ENCODE assay signal across 27 cellular contexts in the genomic region with DNA sequence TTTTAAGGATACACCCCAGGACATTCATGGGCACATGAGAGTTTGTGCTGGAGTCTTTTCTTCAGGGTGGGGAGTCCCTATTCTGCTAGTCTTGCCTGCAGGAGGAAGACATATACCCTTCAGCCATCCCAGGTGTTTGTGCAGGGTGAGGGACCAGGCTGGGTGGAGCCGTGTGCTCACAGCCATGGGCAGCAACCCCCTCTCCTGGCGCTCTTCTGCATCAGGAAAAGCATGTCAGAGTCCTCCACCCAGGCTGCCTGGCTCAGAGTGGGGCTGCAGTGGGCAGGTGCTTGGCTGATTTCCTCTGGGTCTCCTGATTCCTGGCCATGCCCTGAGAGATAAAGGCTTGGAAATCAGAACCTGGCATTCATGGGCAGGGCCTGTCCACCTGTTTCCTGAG. TPM values are rescaled to one million over a fixed set of nuclear protein-coding genes. Genes with fewer than 3 reads are reported as not detected.
DNase-seq lines count a peak whose midpoint lies in the region; ATAC-seq and TF ChIP-seq lines count a peak whose summit lies in the region.
"Had no signal": no experiment of that assay in that cellular context is flagged by ENCODE, and none has a peak within 500 bp of the region (broad histone marks: within the 10 kb centered on the region; RNA-seq: fewer than 3 reads in every experiment).

No MANE protein-coding gene starts in this region.

- H3K9me3 ChIP-seq in HCT116 (ENCODE audit: control insufficient read depth in 1 of 2, insufficient read depth in 1 of 2, low read depth in 1 of 2, low read length in 2 of 2) (no peaks in the 10 kb centered on the region), PC-3 (ENCODE audit: low read length) (no peaks in the 10 kb centered on the region)
- H3K9me3 ChIP-seq: MG63, SJCRH30 had no signal

- H3K27ac Mint-ChIP-seq in activated T-helper 2 cell treated with anti-CD3 and anti-CD28 coated beads, Interferon-gamma antibody, Interleukin-2, Interleukin-4, amounts not matched to agents 10 μg/mL and 5 μg/mL and 100 μg/mL, durations not matched to agents 14 hours and 24 hours and 36 hours: no peak overlapping the region
- H3K27ac Mint-ChIP-seq: CD4-positive, CD25-positive, alpha-beta regulatory T cell; HFFc6 had no signal

- BruUV-seq in HCT116 (replicated peaks; lab: Mats Ljungman, UMichigan): no TSS peak
- BruUV-seq in PC-3 (replicated peaks; lab: Mats Ljungman, UMichigan): no TSS peak

- H3K36me3 Mint-ChIP-seq in activated T-helper 2 cell treated with anti-CD3 and anti-CD28 coated beads, Interferon-gamma antibody, Interleukin-2, Interleukin-4, amounts not matched to agents 10 μg/mL and 5 μg/mL and 100 μg/mL, durations not matched to agents 14 hours and 24 hours and 36 hours (ENCODE audit: low read depth): no peaks in the 10 kb centered on the region
- H3K36me3 Mint-ChIP-seq: activated CD4-positive, alpha-beta memory T cell treated with anti-CD3 and anti-CD28 coated beads for 36 hours; CD4-positive, CD25-positive, alpha-beta regulatory T cell had no signal

- peaks cover 21% of the 10 kb centered on the region for H3K27me3 Mint-ChIP-seq in activated T-helper 2 cell treated with anti-CD3 and anti-CD28 coated beads, Interferon-gamma antibody, Interleukin-2, Interleukin-4, amounts not matched to agents 10 μg/mL and 5 μg/mL and 100 μg/mL, durations not matched to agents 14 hours and 24 hours and 36 hours (ENCODE audit: low read depth)

- TF ChIP-seq CTCF in HCT116 (IDR thresholded peaks at IDR 0.05 in 2 of 3, conservative IDR thresholded peaks at IDR 0.05 in 1 of 3; ENCODE audit: borderline replicate concordance in 1 of 3, insufficient read depth in 1 of 3, low read depth in 2 of 3, low read length in 2 of 3) (no peak), PC-3 (conservative IDR thresholded peaks at IDR 0.05; ENCODE audit: low read depth, low read length) (peak; percentile 22; the same call in 1 of the 2 replicates), omental fat pad (IDR thresholded peaks at IDR 0.05) (no peak)

- H3K4me2 ChIP-seq in HCT116 (ENCODE audit: low read length): no peak overlapping the region
- H3K4me2 ChIP-seq in PC-3 (ENCODE audit: low read length): no peak overlapping the region

- no peaks in the 10 kb centered on the region for H3F3A ChIP-seq in PC-3 (ENCODE audit: low read length, unreplicated experiment)

- intact Hi-C loops in HCT116 (cut with micrococcal nuclease) (no loop called here), PC-3 (cut with micrococcal nuclease) (no loop called here), left colon (cut with DNase I, micrococcal nuclease) (no loop called here)
- intact Hi-C loops in activated T-helper 2 cell treated with anti-CD3 and anti-CD28 coated beads, Interferon-gamma antibody, Interleukin-2, Interleukin-4, amounts not matched to agents 10 μg/mL and 5 μg/mL and 100 μg/mL, durations not matched to agents 14 hours and 24 hours and 36 hours (cut with micrococcal nuclease): no loop called here

- peak; percentile 40; the same call in 1 of the 2 replicates for TF ChIP-seq RAD21 in HCT116 (IDR thresholded peaks at IDR 0.05; ENCODE audit: low read depth)

- H3K4me3 ChIP-seq in HCT116 (replicated peaks in 1 of 2; ENCODE audit: low read depth in 1 of 2, low read length in 2 of 2) (no peak overlapping the region), PC-3 (ENCODE audit: low read length) (no peak overlapping the region)
- H3K4me3 ChIP-seq: cardiac muscle cell, MG63, SJCRH30 had no signal

- no peak overlapping the region for H2AFZ ChIP-seq in HCT116 (ENCODE audit: low read depth, low read length, poor library complexity, severe bottlenecking)
- no peak overlapping the region for H2AFZ ChIP-seq in PC-3 (ENCODE audit: low read length)

- DNase-seq in NCI-H526 (lab: John Stamatoyannopoulos, UW): peak; percentile 20 to 60
- no peak for DNase-seq in NCI-H526 treated with DMSO at 0.1 percent for 48 hours (lab: John Stamatoyannopoulos, UW)
- no peak for DNase-seq in HCT116 (ENCODE audit: low read depth, low spot score)
- DNase-seq in PC-3: no peak
- DNase-seq in left colon: no peak
- DNase-seq in activated T-helper 2 cell treated with anti-CD3 and anti-CD28 coated beads, Interferon-gamma antibody, Interleukin-2, Interleukin-4, amounts not matched to agents 10 μg/mL and 5 μg/mL and 100 μg/mL, durations not matched to agents 14 hours and 24 hours and 36 hours (ENCODE audit: low spot score): no peak
- no peak for DNase-seq in omental fat pad (ENCODE audit: low spot score)
- DNase-seq: activated CD4-positive, alpha-beta memory T cell treated with anti-CD3 and anti-CD28 coated beads for 36 hours; activated gamma-delta T cell treated with Interleukin-2 at 50 U/mL for 16 hours; amniotic stem cell; CD4-positive, CD25-positive, alpha-beta regulatory T cell; foreskin fibroblast; HFFc6; MG63; NCI-H187 treated with DMSO at 0.1 percent for 48 hours; NCI-H748 treated with DMSO at 0.1 percent for 48 hours; SJCRH30; small intestine; stimulated activated CD4-positive, alpha-beta T cell treated with anti-CD3 and anti-CD28 coated beads, Interleukin-2, amount 100 ng/mL, for 48 hours; T-helper 2 cell; trophoblast cell had no signal

- no peak overlapping the region for H3K4me3 Mint-ChIP-seq in activated T-helper 2 cell treated with anti-CD3 and anti-CD28 coated beads, Interferon-gamma antibody, Interleukin-2, Interleukin-4, amounts not matched to agents 10 μg/mL and 5 μg/mL and 100 μg/mL, durations not matched to agents 14 hours and 24 hours and 36 hours (ENCODE audit: low read depth)
- H3K4me3 Mint-ChIP-seq: activated CD4-positive, alpha-beta memory T cell treated with anti-CD3 and anti-CD28 coated beads for 36 hours; CD4-positive, CD25-positive, alpha-beta regulatory T cell; HFFc6 had no signal

- no peak for ATAC-seq in HCT116
- ATAC-seq in PC-3: peak; percentile 60
- peak; percentile 18 for ATAC-seq in left colon
- no peak for ATAC-seq in HG02623 (IDR thresholded peaks at IDR 0.05; ENCODE audit: unreplicated experiment)
- ATAC-seq in omental fat pad (ENCODE audit: low FRiP score): no peak

- H3K27me3 ChIP-seq in HCT116 (ENCODE audit: insufficient read depth, low read length): 0 out of 2 replicates have a peak, but pooled peaks cover 3% of the 10 kb centered on the region
- H3K27me3 ChIP-seq in PC-3 (ENCODE audit: low read length): peaks cover 24% of the 10 kb centered on the region; the same call in 1 of the 2 replicates
- H3K27me3 ChIP-seq: cardiac muscle cell, MG63 had no signal

- H3K4me1 ChIP-seq in HCT116 (ENCODE audit: control insufficient read depth in 1 of 2, insufficient read depth in 2 of 2, low read length in 2 of 2) (peaks cover 0 to 26% of the 10 kb centered on the region in 2 experiments; a peak in 3 of 4 replicates), PC-3 (ENCODE audit: insufficient read depth, low read length) (no peaks in the 10 kb centered on the region)
- H3K4me1 ChIP-seq: SJCRH30 had no signal

- no peak overlapping the region for H3K27ac ChIP-seq in HCT116 (ENCODE audit: low read depth, low read length)
- no peak overlapping the region for H3K27ac ChIP-seq in PC-3 (ENCODE audit: low read length)
- H3K27ac ChIP-seq: cardiac muscle cell, epithelial cell of prostate, SJCRH30 had no signal

- POLR2A ChIA-PET in HCT116 (lab: Charles Lee): no interaction called here
- POLR2A ChIA-PET in PC-3 (lab: Charles Lee; ENCODE audit: unreplicated experiment): no interaction called here

- no peaks in the 10 kb centered on the region for H3K4me1 Mint-ChIP-seq in activated T-helper 2 cell treated with anti-CD3 and anti-CD28 coated beads, Interferon-gamma antibody, Interleukin-2, Interleukin-4, amounts not matched to agents 10 μg/mL and 5 μg/mL and 100 μg/mL, durations not matched to agents 14 hours and 24 hours and 36 hours (ENCODE audit: low read depth)
- H3K4me1 Mint-ChIP-seq: CD4-positive, CD25-positive, alpha-beta regulatory T cell had no signal

- no peaks in the 10 kb centered on the region for H3K9me3 Mint-ChIP-seq in activated T-helper 2 cell treated with anti-CD3 and anti-CD28 coated beads, Interferon-gamma antibody, Interleukin-2, Interleukin-4, amounts not matched to agents 10 μg/mL and 5 μg/mL and 100 μg/mL, durations not matched to agents 14 hours and 24 hours and 36 hours
- H3K9me3 Mint-ChIP-seq: activated CD4-positive, alpha-beta memory T cell treated with anti-CD3 and anti-CD28 coated beads for 36 hours; CD4-positive, CD25-positive, alpha-beta regulatory T cell; HFFc6 had no signal

- TF ChIP-seq POLR2A in HCT116 (IDR thresholded peaks at IDR 0.05; ENCODE audit: borderline replicate concordance, extremely low read depth, insufficient read depth, insufficient read length): no peak

- no peak overlapping the region for H3K9ac ChIP-seq in HCT116 (ENCODE audit: low read length)
- H3K9ac ChIP-seq in PC-3 (ENCODE audit: low read length): no peak overlapping the region

- H3K36me3 ChIP-seq in HCT116 (ENCODE audit: control insufficient read depth in 1 of 2, insufficient read depth in 2 of 2, low read length in 2 of 2) (no peaks in the 10 kb centered on the region), PC-3 (ENCODE audit: low read depth, low read length) (no peaks in the 10 kb centered on the region)
- H3K36me3 ChIP-seq: cardiac muscle cell, MG63, SJCRH30 had no signal

- H3K9me2 ChIP-seq in HCT116 (ENCODE audit: insufficient read depth) (no peaks in the 10 kb centered on the region), PC-3 (replicated peaks; ENCODE audit: low read length) (no peaks in the 10 kb centered on the region)

- no peaks in the 10 kb centered on the region for H4K20me1 ChIP-seq in HCT116 (ENCODE audit: insufficient read depth)
- H4K20me1 ChIP-seq in PC-3 (ENCODE audit: low read length): no peaks in the 10 kb centered on the region

- CTCF ChIA-PET in HCT116 (lab: Charles Lee) (no interaction called here), PC-3 (lab: Charles Lee) (interaction anchor here (0.6 kb wide), 1 partner anchor 14 kb away, joined by 3 read pairs; no protein-coding TSS in a partner anchor)

- H3K79me2 ChIP-seq in HCT116 (ENCODE audit: insufficient read depth, low read length) (no peaks in the 10 kb centered on the region), PC-3 (ENCODE audit: low read length) (no peaks in the 10 kb centered on the region)

- RAD21 ChIA-PET in HCT116 (lab: Charles Lee; ENCODE audit: low non-redundant PET in 1 of 2, low total read pairs in 2 of 2, uncharacterized antibody in 2 of 2, unreplicated experiment in 2 of 2): no interaction called here

RNA-seq across cellular contexts. Expression of gene MLN, which starts 22.7 kb away (rescaled TPM):
- total RNA-seq in HCT116 (2021; ENCODE audit: unreplicated experiment) (not detected), PC-3 (2014; rRNA removed) (not detected in 2 replicates), left colon (not detected), omental fat pad (not detected)
- not detected in 2 replicates for polyA plus RNA-seq in HCT116 (2012)
- total RNA-seq in activated T-helper 2 cell treated with anti-CD3 and anti-CD28 coated beads, Interferon-gamma antibody, Interleukin-2, Interleukin-4, amounts not matched to agents 10 μg/mL and 5 μg/mL and 100 μg/mL, durations not matched to agents 14 hours and 24 hours and 36 hours: not detected in 2 replicates
- total RNA-seq: activated CD4-positive, alpha-beta memory T cell treated with anti-CD3 and anti-CD28 coated beads for 36 hours; cardiac muscle cell; CD4-positive, CD25-positive, alpha-beta regulatory T cell; dermis microvascular lymphatic vessel endothelial cell; HFFc6; lower leg skin; pulmonary artery endothelial cell; SJCRH30 had no signal
- polyA plus RNA-seq: CD4-positive, CD25-positive, alpha-beta regulatory T cell had no signal

RNA-seq across cellular contexts. Expression of gene LEMD2, which starts 37.6 kb away (rescaled TPM):
- total RNA-seq in HCT116 (2021; ENCODE audit: unreplicated experiment) (43.9 TPM), PC-3 (2014; rRNA removed) (54.5 and 83.6 TPM in 2 replicates), left colon (10 to 100 TPM; 62.6 to 66.7 TPM), omental fat pad (10 to 100 TPM; 25.8 to 75.0 (median 40.4) TPM)
- polyA plus RNA-seq in HCT116 (2012): 27.4 and 28.0 TPM in 2 replicates
- 61.7 and 66.2 TPM in 2 replicates for total RNA-seq in activated T-helper 2 cell treated with anti-CD3 and anti-CD28 coated beads, Interferon-gamma antibody, Interleukin-2, Interleukin-4, amounts not matched to agents 10 μg/mL and 5 μg/mL and 100 μg/mL, durations not matched to agents 14 hours and 24 hours and 36 hours

Comparison
In these comparisons a context has a peak if more than half of its experiments do, and no peak if none do; other contexts are left out.
1. DNase-seq: peak in NCI-H526 (2 of 2); none in NCI-H526 treated with DMSO at 0.1 percent for 48 hours (single experiment), HCT116 (single experiment), PC-3 (single experiment), left colon (0 of 2), activated T-helper 2 cell treated with anti-CD3 and anti-CD28 coated beads, Interferon-gamma antibody, Interleukin-2, Interleukin-4, amounts not matched to agents 10 μg/mL and 5 μg/mL and 100 μg/mL, durations not matched to agents 14 hours and 24 hours and 36 hours (single experiment) and omental fat pad (single experiment).
2. ATAC-seq: peak in PC-3 (single experiment) and left colon (single experiment); none in HCT116 (single experiment), HG02623 (single experiment) and omental fat pad (single experiment).